Comparison of ENCODE assay signal across 25 cellular contexts in genomic region chr2:111903930-111904439, GRCh38. TPM values are rescaled to one million over a fixed set of nuclear protein-coding genes. Genes with fewer than 3 reads are reported as not detected.
DNase-seq lines count a peak whose midpoint lies in the region; ATAC-seq and TF ChIP-seq lines count a peak whose summit lies in the region.
"Had no signal": no experiment of that assay in that cellular context is flagged by ENCODE, and none has a peak within 500 bp of the region (broad histone marks: within the 10 kb centered on the region; RNA-seq: fewer than 3 reads in every experiment).

No MANE protein-coding gene starts in this region.

- H3K4me1 ChIP-seq in left ventricle myocardium inferior, result peaks cover 93% of the 10 kb centered on the region
- H3K4me1 ChIP-seq in iPS-20b (ENCODE audit: insufficient read depth, low read length), result peaks cover 27% of the 10 kb centered on the region; the same call in 1 of the 2 replicates
- peaks cover 0 to 86% (median 46%) of the 10 kb centered on the region in 4 donors for H3K4me1 ChIP-seq in tibial artery
- peaks cover 45% of the 10 kb centered on the region for H3K4me1 ChIP-seq in upper lobe of right lung

- no peaks in the 10 kb centered on the region for H3K9me3 ChIP-seq in left ventricle myocardium inferior (replicated peaks)
- no peaks in the 10 kb centered on the region for H3K9me3 ChIP-seq in iPS-20b (ENCODE audit: insufficient read depth, low read depth, low read length)
- no peaks in the 10 kb centered on the region for H3K9me3 ChIP-seq in tibial artery
- no peaks in the 10 kb centered on the region for H3K9me3 ChIP-seq in upper lobe of right lung
- H3K9me3 ChIP-seq: HAP-1, tibial nerve had no signal

- ATAC-seq in left ventricle myocardium superior (no peak), upper lobe of right lung (no peak), HG02588 (IDR thresholded peaks at IDR 0.05; ENCODE audit: unreplicated experiment) (no peak)
- ATAC-seq: SK-N-SH treated with all-trans-retinoic acid at 6 μM for 48 hours, T-helper 17 cell had no signal

- H3K27ac ChIP-seq in left ventricle myocardium inferior (replicated peaks), result peak overlapping the region; percentile 65
- peak overlapping the region; percentile 77 for H3K27ac ChIP-seq in cingulate gyrus (ENCODE audit: low read depth, low read length)
- H3K27ac ChIP-seq in iPS-20b (ENCODE audit: low read length), result no peak overlapping the region
- H3K27ac ChIP-seq in tibial artery, result peak overlapping the region; percentile 81 to 83
- H3K27ac ChIP-seq in upper lobe of right lung, result no peak overlapping the region

- DNase-seq in left ventricle myocardium inferior, result no peak
- no peak for DNase-seq in left ventricle myocardium superior
- no peak for DNase-seq in tibial artery
- no peak for DNase-seq in upper lobe of right lung
- no peak for DNase-seq in AG08395 (ENCODE audit: low spot score)
- DNase-seq: activated CD8-positive, alpha-beta memory T cell treated with anti-CD3 and anti-CD28 coated beads for 24 hours; activated effector memory CD4-positive, alpha-beta T cell treated with Interleukin-2 at 50 U/mL for 16 hours; activated naive CD8-positive, alpha-beta T cell treated with anti-CD3 and anti-CD28 coated beads for 36 hours; COR-L47; DMS53; glutamatergic neuron; KG1; MM.1S; NCI-H1436; NCI-H2081 treated with DMSO at 0.1 percent for 48 hours; OCI-M1; stimulated activated CD4-positive, alpha-beta T cell treated with anti-CD3 and anti-CD28 coated beads, Interleukin-15, amount 100 ng/mL, for 24 hours; stimulated activated naive CD4-positive, alpha-beta T cell treated with Interleukin-2 at 50 U/mL for 16 hours; T-helper 17 cell had no signal

- TF ChIP-seq CTCF in left ventricle myocardium inferior (IDR thresholded peaks at IDR 0.05; ENCODE audit: borderline replicate concordance) (no peak), tibial artery (IDR thresholded peaks at IDR 0.05) (no peak), upper lobe of right lung (IDR thresholded peaks at IDR 0.05) (no peak)

- H3K4me3 ChIP-seq in left ventricle myocardium inferior (no peak overlapping the region), iPS-20b (ENCODE audit: low read length) (0 out of 2 replicates have a peak overlapping the region, but pooled peaks have one; percentile 32), tibial artery (no peak overlapping the region), upper lobe of right lung (no peak overlapping the region)
- H3K4me3 ChIP-seq: HAP-1, tibial nerve had no signal

- H3K36me3 ChIP-seq in left ventricle myocardium inferior (no peaks in the 10 kb centered on the region), iPS-20b (ENCODE audit: insufficient read depth, low read depth, low read length) (no peaks in the 10 kb centered on the region), tibial artery (no peaks in the 10 kb centered on the region), upper lobe of right lung (no peaks in the 10 kb centered on the region)
- H3K36me3 ChIP-seq: HAP-1, tibial nerve had no signal

- intact Hi-C loops in left ventricle myocardium inferior (cut with micrococcal nuclease) (no loop called here), left ventricle myocardium superior (cut with micrococcal nuclease) (no loop called here), tibial artery (cut with DNase I; ENCODE audit: low total_unique reads) (loop anchor here (2.0 kb wide), 1 partner anchor 71 kb away; no protein-coding TSS in a partner anchor), upper lobe of right lung (cut with DNase I) (no loop called here)

- no peak overlapping the region for H3K9ac ChIP-seq in iPS-20b (ENCODE audit: low read depth, low read length)

- H3K27me3 ChIP-seq in left ventricle myocardium inferior (ENCODE audit: low read depth), result no peaks in the 10 kb centered on the region
- peaks cover 22% of the 10 kb centered on the region for H3K27me3 ChIP-seq in iPS-20b (ENCODE audit: insufficient read depth, low read length)
- no peaks in the 10 kb centered on the region for H3K27me3 ChIP-seq in tibial artery
- no peaks in the 10 kb centered on the region for H3K27me3 ChIP-seq in upper lobe of right lung
- H3K27me3 ChIP-seq: tibial nerve had no signal

RNA-seq across cellular contexts. Expression of gene MERTK, which starts 5.6 kb away (rescaled TPM):
- total RNA-seq in left ventricle myocardium inferior (4.7 TPM), left ventricle myocardium superior (5.0 TPM), upper lobe of right lung (17.3 TPM)

RNA-seq across cellular contexts. Expression of gene ANAPC1, which starts 20.0 kb away (rescaled TPM):
- total RNA-seq in left ventricle myocardium inferior (17.0 TPM), left ventricle myocardium superior (18.5 TPM), upper lobe of right lung (29.4 TPM)

Comparison
In these comparisons a context has a peak if more than half of its experiments do, and no peak if none do; other contexts are left out.
1. H3K27ac ChIP-seq: peak in left ventricle myocardium inferior (single experiment), cingulate gyrus (single experiment) and tibial artery (2 of 2); none in iPS-20b (single experiment) and upper lobe of right lung (single experiment).